ENCODE assay signal across 8 cellular contexts in the genomic region with DNA sequence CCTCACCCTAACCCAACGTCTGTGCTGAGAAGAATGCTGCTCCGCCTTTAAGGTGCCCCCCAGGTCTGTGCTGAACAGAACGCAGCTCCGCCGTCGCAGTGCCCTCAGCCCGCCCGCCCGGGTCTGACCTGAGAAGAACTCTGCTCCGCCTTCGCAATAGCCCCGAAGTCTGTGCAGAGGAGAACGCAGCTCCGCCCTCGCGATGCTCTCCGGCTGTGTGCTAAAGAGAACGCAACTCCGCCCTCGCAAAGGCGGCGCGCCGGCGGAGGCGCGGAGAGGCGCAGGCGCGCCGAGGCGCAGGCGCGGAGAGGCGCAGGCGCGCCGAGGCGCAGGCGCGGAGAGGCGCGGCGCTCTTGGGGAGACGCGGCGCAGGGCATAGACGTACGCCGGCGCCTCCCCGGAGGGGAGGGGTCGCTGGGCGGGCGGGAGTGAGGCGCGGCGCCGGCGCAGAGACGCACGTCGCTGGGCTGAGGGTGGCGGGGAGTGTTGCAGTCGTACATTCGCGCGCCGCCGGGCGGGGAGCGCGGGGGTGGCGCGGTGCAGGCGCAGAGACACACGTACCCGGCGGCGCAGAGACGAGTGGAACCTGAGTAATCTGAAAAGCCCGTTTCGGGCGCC. TPM values are rescaled to one million over a fixed set of nuclear protein-coding genes. Genes with fewer than 3 reads are reported as not detected.
A peak's percentile ranks its signal among the peaks of the same experiment; 100 is the strongest.
DNase-seq lines count a peak whose midpoint lies in the region; ATAC-seq and TF ChIP-seq lines count a peak whose summit lies in the region.
"Not testable (repeated sequence)": the region's sequence is repeated elsewhere in the genome, so short reads cannot be mapped to it uniquely, and the experiment has no call there.

No MANE protein-coding gene starts in this region.

- peak; percentile 98 for ATAC-seq in activated CD8-positive, alpha-beta T cell treated with anti-CD3 and anti-CD28 coated beads for 36 hours

- CTCF ChIA-PET in activated CD8-positive, alpha-beta T cell treated with anti-CD3 and anti-CD28 coated beads for 36 hours (lab: Charles Lee), result interaction anchor here (0.7 to 2.4 kb wide), 9 partner anchors 74 to 153 kb away, joined by 3 to 16 read pairs (median 4); a partner anchor contains a TSS

- not testable (repeated sequence) for H3K27me3 Mint-ChIP-seq in activated CD8-positive, alpha-beta T cell treated with anti-CD3 and anti-CD28 coated beads for 36 hours

- H3K36me3 Mint-ChIP-seq in activated CD8-positive, alpha-beta T cell treated with anti-CD3 and anti-CD28 coated beads for 36 hours (ENCODE audit: low read depth), result not testable (repeated sequence)

- intact Hi-C loops in activated CD8-positive, alpha-beta T cell treated with anti-CD3 and anti-CD28 coated beads for 36 hours (cut with micrococcal nuclease), result loop anchor here (5.0 kb wide), 1 partner anchor 89 kb away; no protein-coding TSS in a partner anchor

- not testable (repeated sequence) for H3K27me3 ChIP-seq in HAP-1 (ENCODE audit: low read depth)

- H3K9me3 ChIP-seq in HAP-1; KOPT-K1 (ENCODE audit: insufficient read depth, low read length, poor library complexity, severe bottlenecking); iPS-18c (ENCODE audit: control insufficient read depth, insufficient read depth, low read length): not testable (repeated sequence)

- not testable (repeated sequence) for TF ChIP-seq CTCF in GM10266 (IDR thresholded peaks at IDR 0.05; ENCODE audit: control insufficient read depth, insufficient read depth, low read depth, missing control alignments); activated CD8-positive, alpha-beta T cell treated with anti-CD3 and anti-CD28 coated beads for 36 hours (IDR thresholded peaks at IDR 0.05); choroid plexus epithelial cell (conservative IDR thresholded peaks at IDR 0.05; ENCODE audit: low read depth, low read length)

- H3K4me3 Mint-ChIP-seq in activated CD8-positive, alpha-beta T cell treated with anti-CD3 and anti-CD28 coated beads for 36 hours, result peak overlapping the region; percentile 92

- H3K4me3 ChIP-seq in HAP-1 (peak overlapping the region; percentile 58), choroid plexus epithelial cell (ENCODE audit: low read depth, low read length) (peak overlapping the region; percentile 62), iPS-18c (ENCODE audit: insufficient read depth, low read depth, low read length) (peak overlapping the region; percentile 60; the same call in 1 of the 2 replicates)

- not testable (repeated sequence) for H3K36me3 ChIP-seq in HAP-1 (replicated peaks); KOPT-K1 (ENCODE audit: insufficient read depth, low read length)

- peak overlapping the region; percentile 82 for H3K27ac ChIP-seq in KOPT-K1 (ENCODE audit: low read depth, low read length, poor library complexity, severe bottlenecking)

- DNase-seq in GM10266 (ENCODE audit: extremely low spot score), result peak; percentile 15
- peak; percentile 68 to 90 for DNase-seq in HAP-1 (ENCODE audit: low spot score in 2 of 2)
- peak; percentile 93 for DNase-seq in activated CD8-positive, alpha-beta T cell treated with anti-CD3 and anti-CD28 coated beads for 36 hours
- DNase-seq in choroid plexus epithelial cell (ENCODE audit: low read depth), result peak; percentile 95
- peak; percentile 71 for DNase-seq in pulmonary artery endothelial cell (ENCODE audit: low read depth, low spot score)
- DNase-seq in superior temporal gyrus (ENCODE audit: extremely low spot score), result peak; percentile 81

- POLR2A ChIA-PET in activated CD8-positive, alpha-beta T cell treated with anti-CD3 and anti-CD28 coated beads for 36 hours (lab: Charles Lee), result interaction anchor here (1.5 kb wide), 1 partner anchor 97 kb away, joined by 3 read pairs; no protein-coding TSS in a partner anchor

- in situ Hi-C loops in HAP-1 (cut with MboI; ENCODE audit: low sequenced_read_pairs), result not testable (repeated sequence)

- not testable (repeated sequence) for H3K4me1 ChIP-seq in HAP-1

- peak overlapping the region; percentile 98 for H3K27ac Mint-ChIP-seq in activated CD8-positive, alpha-beta T cell treated with anti-CD3 and anti-CD28 coated beads for 36 hours

- not testable (repeated sequence) for H3K9me3 Mint-ChIP-seq in activated CD8-positive, alpha-beta T cell treated with anti-CD3 and anti-CD28 coated beads for 36 hours

- H3K4me1 Mint-ChIP-seq in activated CD8-positive, alpha-beta T cell treated with anti-CD3 and anti-CD28 coated beads for 36 hours (ENCODE audit: low read depth), result not testable (repeated sequence)

RNA-seq across cellular contexts. Expression of a gene that starts 23.5 kb away (rescaled TPM):
- 10 to 100 TPM; 11.8 TPM for total RNA-seq in activated CD8-positive, alpha-beta T cell treated with anti-CD3 and anti-CD28 coated beads for 36 hours
- 3.9 and 6.1 TPM in 2 replicates for total RNA-seq in pulmonary artery endothelial cell

Comparison
In these comparisons a context has a peak if more than half of its experiments do, and no peak if none do; other contexts are left out.
1. Peak in every context shown above with its lines: DNase-seq, ATAC-seq, H3K4me3 ChIP-seq and H3K27ac ChIP-seq.
2. DNase-seq: peak in every context shown above with its lines; median percentile 95 in choroid plexus epithelial cell; 93 in activated CD8-positive, alpha-beta T cell treated with anti-CD3 and anti-CD28 coated beads for 36 hours; 81 in superior temporal gyrus; 79 in HAP-1; 71 in pulmonary artery endothelial cell; 15 in GM10266.